16 cellular contexts compared by ENCODE assay signal in the genomic region with DNA sequence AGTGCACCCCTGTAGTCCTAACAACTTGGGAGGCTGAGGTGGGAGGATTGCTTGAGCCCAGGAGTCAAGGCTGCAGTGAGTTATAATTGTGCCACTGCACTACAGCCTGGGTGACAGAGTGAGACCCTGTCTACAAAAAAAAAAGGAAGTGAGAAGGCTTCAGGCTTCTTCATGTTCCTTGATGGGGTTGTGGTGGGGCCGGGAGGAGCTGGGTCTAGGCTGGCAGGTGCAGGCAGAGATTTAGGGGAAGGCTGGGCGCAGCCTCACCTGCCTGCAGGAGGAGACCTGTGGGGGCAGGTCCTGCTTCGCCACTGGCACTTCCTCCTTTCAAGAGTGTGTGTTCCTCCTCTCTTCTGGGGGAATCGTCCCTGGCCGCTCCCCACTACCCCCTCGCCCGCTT.
DNase-seq lines count a peak whose midpoint lies in the region; ATAC-seq and TF ChIP-seq lines count a peak whose summit lies in the region.
"Had no signal": no experiment of that assay in that cellular context is flagged by ENCODE, and none has a peak within 500 bp of the region (broad histone marks: within the 10 kb centered on the region; RNA-seq: fewer than 3 reads in every experiment).

No MANE protein-coding gene starts in this region.

- TF ChIP-seq CTCF in endothelial cell (IDR thresholded peaks at IDR 0.05; ENCODE audit: unreplicated experiment) = no peak

- H3K36me3 Mint-ChIP-seq in endothelial cell (ENCODE audit: low read depth, unreplicated experiment) = peaks cover 10% of the 10 kb centered on the region

- DNase-seq in cerebellar cortex (ENCODE audit: low spot score) (no peak), 8988T (no peak), endothelial cell (ENCODE audit: low spot score) (no peak)
- DNase-seq: activated T-cell treated with anti-CD3 and anti-CD28 coated beads, Interleukin-2, amount 50 U/mL, for 24 hours; amygdala; effector CD8-positive, alpha-beta T cell; left cardiac atrium; NCI-H2227 treated with DMSO at 0.1 percent for 48 hours; SHP77; small intestine had no signal

- H3K4me1 Mint-ChIP-seq in endothelial cell (ENCODE audit: unreplicated experiment) = no peaks in the 10 kb centered on the region

- no peak overlapping the region for H3K4me3 Mint-ChIP-seq in endothelial cell (ENCODE audit: unreplicated experiment)
- H3K4me3 Mint-ChIP-seq: activated T-cell treated with anti-CD3 and anti-CD28 coated beads, Interleukin-2, amount 50 U/mL, for 24 hours; neural crest cell had no signal

- H3K27ac Mint-ChIP-seq in endothelial cell (ENCODE audit: unreplicated experiment) = no peak overlapping the region
- H3K27ac Mint-ChIP-seq: activated T-cell treated with anti-CD3 and anti-CD28 coated beads, Interleukin-2, amount 50 U/mL, for 24 hours had no signal

- no peaks in the 10 kb centered on the region for H3K9me3 Mint-ChIP-seq in endothelial cell (ENCODE audit: unreplicated experiment)

- peaks cover 10% of the 10 kb centered on the region for H3K27me3 Mint-ChIP-seq in endothelial cell (ENCODE audit: unreplicated experiment)
- H3K27me3 Mint-ChIP-seq: activated T-cell treated with anti-CD3 and anti-CD28 coated beads, Interleukin-2, amount 50 U/mL, for 24 hours had no signal

- ATAC-seq in GM18511 (IDR thresholded peaks at IDR 0.05; ENCODE audit: unreplicated experiment) (peak; percentile 81), GM21723 (IDR thresholded peaks at IDR 0.05; ENCODE audit: unreplicated experiment) (peak; percentile 86), HG03342 (IDR thresholded peaks at IDR 0.05; ENCODE audit: unreplicated experiment) (peak; percentile 53), esophagus mucosa (peak; percentile 56), HG03039 (IDR thresholded peaks at IDR 0.05; ENCODE audit: unreplicated experiment) (no peak)
- ATAC-seq: left cardiac atrium had no signal
